Comparison of ENCODE assay signal across 22 cellular contexts in genomic region chr10:91017202-91017601, GRCh38.
"Had no signal": no experiment of that assay in that cellular context is flagged by ENCODE, and none has a peak within 500 bp of the region (broad histone marks: within the 10 kb centered on the region; RNA-seq: fewer than 3 reads in every experiment).

No MANE protein-coding gene starts in this region.

- H3K27ac Mint-ChIP-seq: activated CD4-positive, alpha-beta T cell treated with anti-CD3 and anti-CD28 coated beads, Interleukin-2, amount 10 ng/mL, durations not matched to agents 24 days and 14 days; activated CD8-positive, alpha-beta memory T cell treated with anti-CD3 and anti-CD28 coated beads, Interleukin-2, amount 10 ng/mL, durations not matched to agents 7 days and 5 days; activated CD8-positive, alpha-beta T cell treated with anti-CD3 and anti-CD28 coated beads for 36 hours; activated naive CD8-positive, alpha-beta T cell treated with anti-CD3 and anti-CD28 coated beads, Interleukin-2, amount 50 U/mL, for 24 hours; effector memory CD8-positive, alpha-beta T cell; naive B cell; progenitor cell of endocrine pancreas had no signal

- H3K4me1 Mint-ChIP-seq: activated CD4-positive, alpha-beta T cell treated with anti-CD3 and anti-CD28 coated beads, Interleukin-2, amount 10 ng/mL, durations not matched to agents 24 days and 14 days; activated CD8-positive, alpha-beta memory T cell treated with anti-CD3 and anti-CD28 coated beads, Interleukin-2, amount 10 ng/mL, durations not matched to agents 7 days and 5 days had no signal

- H3K9me3 ChIP-seq: body of pancreas, esophagus muscularis mucosa, left ventricle myocardium inferior, mucosa of descending colon, spleen, thyroid gland had no signal

- H3K4me3 ChIP-seq: body of pancreas, cardiac muscle cell, esophagus muscularis mucosa, left ventricle myocardium inferior, mucosa of descending colon, spleen, thyroid gland had no signal

- H3K27me3 ChIP-seq: body of pancreas, cardiac muscle cell, esophagus muscularis mucosa, spleen, thyroid gland had no signal

- H3K9me3 Mint-ChIP-seq: activated CD4-positive, alpha-beta T cell treated with anti-CD3 and anti-CD28 coated beads, Interleukin-2, amount 10 ng/mL, durations not matched to agents 24 days and 14 days; activated CD8-positive, alpha-beta T cell treated with anti-CD3 and anti-CD28 coated beads for 36 hours; activated naive CD8-positive, alpha-beta T cell treated with anti-CD3 and anti-CD28 coated beads, Interleukin-2, amount 50 U/mL, for 24 hours; effector memory CD8-positive, alpha-beta T cell; naive B cell had no signal

- ATAC-seq: activated CD8-positive, alpha-beta memory T cell treated with anti-CD3 and anti-CD28 coated beads, Interleukin-2, amount 10 ng/mL, durations not matched to agents 7 days and 5 days; activated CD8-positive, alpha-beta T cell treated with anti-CD3 and anti-CD28 coated beads for 36 hours; activated naive CD8-positive, alpha-beta T cell treated with anti-CD3 and anti-CD28 coated beads, Interleukin-2, amount 50 U/mL, for 24 hours; body of pancreas; effector memory CD8-positive, alpha-beta T cell; mucosa of descending colon had no signal

- H3K27ac ChIP-seq: body of pancreas, cardiac muscle cell, esophagus muscularis mucosa, left ventricle myocardium inferior, spleen, thyroid gland had no signal

- H3K36me3 ChIP-seq: cardiac muscle cell, esophagus muscularis mucosa, left ventricle myocardium inferior, spleen, thyroid gland had no signal

- H3K4me1 ChIP-seq: body of pancreas, esophagus muscularis mucosa, thyroid gland had no signal

- H3K4me3 Mint-ChIP-seq: activated CD4-positive, alpha-beta T cell treated with anti-CD3 and anti-CD28 coated beads, Interleukin-2, amount 10 ng/mL, durations not matched to agents 24 days and 14 days; activated CD8-positive, alpha-beta memory T cell treated with anti-CD3 and anti-CD28 coated beads, Interleukin-2, amount 10 ng/mL, durations not matched to agents 7 days and 5 days; activated CD8-positive, alpha-beta T cell treated with anti-CD3 and anti-CD28 coated beads for 36 hours; activated naive CD8-positive, alpha-beta T cell treated with anti-CD3 and anti-CD28 coated beads, Interleukin-2, amount 50 U/mL, for 24 hours; effector memory CD8-positive, alpha-beta T cell; naive B cell had no signal

- H3K36me3 Mint-ChIP-seq: activated CD8-positive, alpha-beta memory T cell treated with anti-CD3 and anti-CD28 coated beads, Interleukin-2, amount 10 ng/mL, durations not matched to agents 7 days and 5 days; naive B cell had no signal

- DNase-seq: activated CD4-positive, alpha-beta T cell treated with anti-CD3 and anti-CD28 coated beads, Interleukin-2, amount 10 ng/mL, durations not matched to agents 24 days and 14 days; activated CD8-positive, alpha-beta memory T cell treated with anti-CD3 and anti-CD28 coated beads, Interleukin-2, amount 10 ng/mL, durations not matched to agents 7 days and 5 days; activated CD8-positive, alpha-beta T cell treated with anti-CD3 and anti-CD28 coated beads for 36 hours; activated gamma-delta T cell; activated naive CD4-positive, alpha-beta T cell treated with anti-CD3 and anti-CD28 coated beads, Interleukin-2, amount 50 U/mL, for 16 hours; activated naive CD8-positive, alpha-beta T cell treated with anti-CD3 and anti-CD28 coated beads, Interleukin-2, amount 50 U/mL, for 24 hours; activated T-cell treated with anti-CD3 and anti-CD28 coated beads for 4 hours; anterior cingulate cortex; body of pancreas; effector memory CD8-positive, alpha-beta T cell; hypothalamus; left ventricle myocardium inferior; mucosa of descending colon; naive B cell; retina; spleen; stimulated activated CD4-positive, alpha-beta T cell treated with anti-CD3 and anti-CD28 coated beads, Interleukin-4, amount 100 ng/mL, for 1 hour; stimulated activated naive CD4-positive, alpha-beta T cell treated with Interleukin-2 at 50 U/mL for 16 hours; thyroid gland had no signal
